ENCODE assay signal across 9 cellular contexts in genomic region chr10:17673517-17674051, GRCh38. TPM values are rescaled to one million over a fixed set of nuclear protein-coding genes. Genes with fewer than 3 reads are reported as not detected.
DNase-seq lines count a peak whose midpoint lies in the region; ATAC-seq and TF ChIP-seq lines count a peak whose summit lies in the region.
"Had no signal": no experiment of that assay in that cellular context is flagged by ENCODE, and none has a peak within 500 bp of the region (broad histone marks: within the 10 kb centered on the region; RNA-seq: fewer than 3 reads in every experiment).

No MANE protein-coding gene starts in this region.

- no peak overlapping the region for H2BK15ac ChIP-seq in mesendoderm (replicated peaks; ENCODE audit: low read depth)

- H3K18ac ChIP-seq in mesendoderm (ENCODE audit: low read length), result no peak overlapping the region

- H4K5ac ChIP-seq in mesendoderm (ENCODE audit: low read length), result no peak overlapping the region

- no CpG with 5 or more reads among the region's 4 CpGs for WGBS in mesendoderm (ENCODE audit: extremely low coverage, insufficient coverage, low lambda C conversion rate)

- no peaks in the 10 kb centered on the region for H3K9me3 ChIP-seq in HUES6 (ENCODE audit: control insufficient read depth, insufficient read depth, low read depth, low read length)

- no peak overlapping the region for H3K23ac ChIP-seq in mesendoderm (ENCODE audit: low read length)

- peaks cover 11% of the 10 kb centered on the region for H3K79me2 ChIP-seq in mesendoderm (ENCODE audit: control insufficient read depth, insufficient read depth, low read length)

- H3K36me3 ChIP-seq in HUES6 (ENCODE audit: control insufficient read depth, insufficient read depth, low read length), result no peaks in the 10 kb centered on the region
- H3K36me3 ChIP-seq in mesendoderm (ENCODE audit: control insufficient read depth, insufficient read depth, low read length), result no peaks in the 10 kb centered on the region

- no peak overlapping the region for H4K8ac ChIP-seq in mesendoderm (ENCODE audit: low read depth, low read length)

- peak; percentile 88 for DNase-seq in AG20443 (ENCODE audit: low spot score)
- peak; percentile 94 for DNase-seq in astrocyte of the spinal cord (ENCODE audit: low read depth, low spot score)
- DNase-seq in mesendoderm, result peak; percentile 98
- no peak for DNase-seq in GM19240 (ENCODE audit: insufficient read length, low spot score)
- no peak for DNase-seq in stimulated activated CD4-positive, alpha-beta T cell treated with anti-CD3 and anti-CD28 coated beads, Interleukin-2, amount 100 ng/mL, for 48 hours
- DNase-seq in NCI-H2227 treated with DMSO at 0.1 percent for 48 hours (lab: John Stamatoyannopoulos, UW), result no peak
- DNase-seq: NCI-H2029 had no signal

- H3K27ac ChIP-seq in HUES6 (ENCODE audit: low read depth, low read length), result peak overlapping the region; percentile 52; the same call in 1 of the 2 replicates
- peak overlapping the region; percentile 3 for H3K27ac ChIP-seq in mesendoderm (ENCODE audit: low read depth, low read length)

- H3K79me1 ChIP-seq in mesendoderm (ENCODE audit: low read length), result peaks cover 7% of the 10 kb centered on the region

- in situ Hi-C loops in astrocyte of the spinal cord (cut with HindIII; ENCODE audit: low sequenced_read_pairs), result no loop called here

- H3K4ac ChIP-seq in mesendoderm (ENCODE audit: low read depth, low read length), result no peak overlapping the region

- H2BK120ac ChIP-seq in mesendoderm (ENCODE audit: low read depth, low read length), result no peak overlapping the region

- H3K4me1 ChIP-seq in HUES6 (ENCODE audit: control insufficient read depth, insufficient read depth, low read length) (peaks cover 56% of the 10 kb centered on the region), mesendoderm (ENCODE audit: control insufficient read depth, low read depth, low read length) (peaks cover 8% of the 10 kb centered on the region)

- H3K9ac ChIP-seq in HUES6 (ENCODE audit: low read length) (peak overlapping the region; percentile 6), mesendoderm (ENCODE audit: low read length) (no peak overlapping the region)

- TF ChIP-seq CTCF in astrocyte of the spinal cord (IDR thresholded peaks at IDR 0.05; ENCODE audit: low read depth, low read length), result no peak

- no peak overlapping the region for H2BK5ac ChIP-seq in mesendoderm (ENCODE audit: low read length)

- H3K4me3 ChIP-seq in HUES6 (ENCODE audit: low read depth, low read length) (no peak overlapping the region), astrocyte of the spinal cord (ENCODE audit: low read depth, low read length) (no peak overlapping the region), mesendoderm (ENCODE audit: low read length) (no peak overlapping the region)

- H2AK5ac ChIP-seq in mesendoderm (ENCODE audit: low read length), result no peak overlapping the region

- no peak for ATAC-seq in GM21723 (IDR thresholded peaks at IDR 0.05; ENCODE audit: unreplicated experiment)

- no peak overlapping the region for H3K4me2 ChIP-seq in mesendoderm (ENCODE audit: low read length)

- no peak overlapping the region for H3K56ac ChIP-seq in mesendoderm (ENCODE audit: low read length)

- no peaks in the 10 kb centered on the region for H3K27me3 ChIP-seq in HUES6 (ENCODE audit: control insufficient read depth, insufficient read depth, low read length)
- no peaks in the 10 kb centered on the region for H3K27me3 ChIP-seq in mesendoderm (ENCODE audit: insufficient read depth, low read length, poor library complexity)

RNA-seq across cellular contexts. Expression of gene STAM, which starts 29.6 kb away (rescaled TPM):
- polyA plus RNA-seq in mesendoderm (2013, experiment 1 of 2), result 29.6 TPM
- polyA plus RNA-seq in mesendoderm (2013, experiment 2 of 2), result 29.5 TPM

RNA-seq across cellular contexts. Expression of gene HACD1, which starts 56.4 kb away (rescaled TPM):
- 24.1 TPM for polyA plus RNA-seq in mesendoderm (2013, experiment 1 of 2)
- 24.0 TPM for polyA plus RNA-seq in mesendoderm (2013, experiment 2 of 2)

Comparison
In these comparisons a context has a peak if more than half of its experiments do, and no peak if none do; other contexts are left out.
1. DNase-seq: peak in AG20443 (single experiment), astrocyte of the spinal cord (single experiment) and mesendoderm (single experiment); none in GM19240 (single experiment), stimulated activated CD4-positive, alpha-beta T cell treated with anti-CD3 and anti-CD28 coated beads, Interleukin-2, amount 100 ng/mL, for 48 hours (0 of 2) and NCI-H2227 treated with DMSO at 0.1 percent for 48 hours (single experiment).